ENCODE assay signal across 8 cellular contexts in the genomic region with DNA sequence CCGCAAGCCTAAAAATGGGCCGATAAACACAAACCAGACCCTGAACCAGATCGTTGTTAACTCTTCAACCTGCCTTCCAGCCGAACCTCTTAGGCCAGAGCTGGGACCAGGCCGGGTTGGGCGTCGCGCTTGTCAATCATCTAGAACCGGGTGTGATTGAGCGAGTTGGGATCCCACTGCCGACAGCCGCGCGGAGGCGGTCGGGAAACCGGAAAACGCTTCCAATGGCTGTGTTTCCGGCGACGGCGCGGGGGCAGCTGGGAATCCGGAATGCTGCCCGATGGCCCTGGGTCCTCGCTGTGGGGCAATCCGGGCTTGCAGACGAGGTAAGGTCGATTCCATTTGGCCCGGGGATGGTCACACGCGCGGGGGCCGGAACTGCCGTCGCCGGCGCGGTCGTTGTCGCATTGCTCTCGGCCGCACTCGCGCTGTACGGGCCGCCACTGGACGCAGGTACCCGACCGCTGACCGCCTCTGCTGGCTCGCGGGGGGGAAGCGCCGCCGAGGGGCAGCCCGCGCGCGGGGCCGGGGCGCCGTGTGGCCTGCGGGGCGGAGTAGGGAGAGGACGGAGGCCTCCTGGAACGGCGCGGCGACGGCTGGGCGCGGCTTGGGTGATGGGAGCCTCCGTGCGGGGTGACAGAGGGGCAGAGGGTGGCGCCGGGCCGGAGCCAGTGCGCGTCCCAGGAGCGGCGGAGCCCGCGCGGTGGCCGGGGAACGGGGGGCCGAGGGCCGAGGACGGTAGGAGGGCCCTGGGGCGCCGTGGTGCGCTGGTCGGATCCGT. TPM values are rescaled to one million over a fixed set of nuclear protein-coding genes. Genes with fewer than 3 reads are reported as not detected.
DNase-seq lines count a peak whose midpoint lies in the region; ATAC-seq and TF ChIP-seq lines count a peak whose summit lies in the region.

A gene (plus strand): TSS at position 224 of the 781 bp plus-strand sequence. CDS start 57 bp downstream, at position 281.

- H3K4me3 ChIP-seq in PC-9 (peak within 1 kb of the TSS; percentile 90), muscle layer of colon (ENCODE audit: low read depth in 1 of 2, low read length in 2 of 2) (peak within 1 kb of the TSS; percentile 81 to 97)

- H3K36me3 Mint-ChIP-seq in IgD-negative memory B cell, result peaks cover 2% of the 10 kb centered on the region

- peak within 1 kb of the TSS; percentile 88 to 98 (median 92) for H3K4me3 Mint-ChIP-seq in IgD-negative memory B cell

- peaks cover 19 to 31% (median 30%) of the 10 kb centered on the region in 3 donors for H3K4me1 Mint-ChIP-seq in IgD-negative memory B cell

- no peaks in the 10 kb centered on the region for H3K9me2 ChIP-seq in PC-9 (ENCODE audit: insufficient read depth)

- H3K27ac Mint-ChIP-seq in IgD-negative memory B cell, result peak within 1 kb of the TSS; percentile 37 to 95 (median 84)

- POLR2A ChIA-PET in PC-9 (lab: Charles Lee; ENCODE audit: unreplicated experiment), result interaction anchor here (0.5 kb wide), 1 partner anchor 100 kb away, joined by 4 read pairs; no protein-coding TSS in a partner anchor

- peaks cover 19% of the 10 kb centered on the region for H3F3A ChIP-seq in PC-9 (ENCODE audit: insufficient read depth, low read depth)

- H3K9me3 ChIP-seq in PC-9 (ENCODE audit: insufficient read depth, low read depth) (no peaks in the 10 kb centered on the region; the same call in 1 of the 2 replicates), muscle layer of colon (ENCODE audit: low read length) (no peaks in the 10 kb centered on the region)

- peaks cover 50% of the 10 kb centered on the region for H3K79me2 ChIP-seq in PC-9 (ENCODE audit: low read depth)

- DNase-seq in DMS153 (lab: John Stamatoyannopoulos, UW) (peak; percentile 90), PC-9 (peak; percentile 88 to 89)
- DNase-seq in activated T-cell treated with anti-CD3 and anti-CD28 coated beads, Interleukin-2, amount 50 U/mL, for 48 hours, result peak; percentile 88 to 90
- peak; percentile 63 for DNase-seq in stimulated activated CD8-positive, alpha-beta memory T cell treated with anti-CD3 and anti-CD28 coated beads, Interleukin-7, amount 100 ng/mL, for 24 hours (ENCODE audit: low read depth)

- peak within 1 kb of the TSS; percentile 65 for H3K27ac ChIP-seq in PC-9
- peak within 1 kb of the TSS; percentile 90 for H3K27ac ChIP-seq in muscle layer of colon (ENCODE audit: low read depth, low read length)

- H3K9ac ChIP-seq in muscle layer of colon (ENCODE audit: low read length), result peak within 1 kb of the TSS; percentile 91

- peaks cover 42% of the 10 kb centered on the region for H4K20me1 ChIP-seq in PC-9 (ENCODE audit: insufficient read depth)

- H2AFZ ChIP-seq in PC-9, result peak within 1 kb of the TSS; percentile 97

- peak; percentile 7; the same call in 1 of the 2 replicates for TF ChIP-seq CTCF in PC-9 (conservative IDR thresholded peaks at IDR 0.05)

- peaks cover 10% of the 10 kb centered on the region; the same call in 1 of the 2 replicates for H3K36me3 ChIP-seq in PC-9 (ENCODE audit: low read depth)
- no peaks in the 10 kb centered on the region for H3K36me3 ChIP-seq in muscle layer of colon (ENCODE audit: insufficient read depth, low read length)

- no peaks in the 10 kb centered on the region for H3K9me3 Mint-ChIP-seq in IgD-negative memory B cell

- H3K4me1 ChIP-seq in PC-9 (replicated peaks; ENCODE audit: insufficient read depth), result peaks cover 28% of the 10 kb centered on the region
- H3K4me1 ChIP-seq in muscle layer of colon (ENCODE audit: insufficient read depth, low read length), result peaks cover 48% of the 10 kb centered on the region

- ATAC-seq in GM21529 (IDR thresholded peaks at IDR 0.05; ENCODE audit: unreplicated experiment), result peak; percentile 65
- peak; percentile 82 for ATAC-seq in esophagus mucosa

- no peaks in the 10 kb centered on the region for H3K27me3 Mint-ChIP-seq in IgD-negative memory B cell

- H3K27me3 ChIP-seq in PC-9 (ENCODE audit: insufficient read depth, low read depth) (no peaks in the 10 kb centered on the region), muscle layer of colon (ENCODE audit: control insufficient read depth in 1 of 2, insufficient read depth in 2 of 2, low read length in 2 of 2) (no peaks in the 10 kb centered on the region)

- peak within 1 kb of the TSS; percentile 100 for H3K4me2 ChIP-seq in PC-9

- intact Hi-C loops in PC-9 (cut with micrococcal nuclease; ENCODE audit: unreplicated experiment), result loop anchor here (1.0 to 2.0 kb wide), 3 partner anchors 25 to 97 kb away; a partner anchor contains a TSS

- BruUV-seq in PC-9 (replicated peaks; lab: Mats Ljungman, UMichigan), result no TSS peak

- CTCF ChIA-PET in PC-9 (lab: Charles Lee), result interaction anchor here (0.6 kb wide), 1 partner anchor 17 kb away, joined by 3 read pairs; no protein-coding TSS in a partner anchor

RNA-seq across cellular contexts. Expression of the gene that starts here (rescaled TPM):
- 20.5 TPM for polyA plus RNA-seq in IgD-negative memory B cell
- 30.2 and 35.2 TPM in 2 replicates for total RNA-seq in PC-9 (2021)
- total RNA-seq in esophagus mucosa, result 21.4 TPM

Comparison
In these comparisons a context has a peak if more than half of its experiments do, and no peak if none do; other contexts are left out.
1. Peak in every context shown above with its lines: DNase-seq, ATAC-seq, H3K4me3 ChIP-seq and H3K27ac ChIP-seq.